ENCODE assay signal across 8 cellular contexts in the genomic region with DNA sequence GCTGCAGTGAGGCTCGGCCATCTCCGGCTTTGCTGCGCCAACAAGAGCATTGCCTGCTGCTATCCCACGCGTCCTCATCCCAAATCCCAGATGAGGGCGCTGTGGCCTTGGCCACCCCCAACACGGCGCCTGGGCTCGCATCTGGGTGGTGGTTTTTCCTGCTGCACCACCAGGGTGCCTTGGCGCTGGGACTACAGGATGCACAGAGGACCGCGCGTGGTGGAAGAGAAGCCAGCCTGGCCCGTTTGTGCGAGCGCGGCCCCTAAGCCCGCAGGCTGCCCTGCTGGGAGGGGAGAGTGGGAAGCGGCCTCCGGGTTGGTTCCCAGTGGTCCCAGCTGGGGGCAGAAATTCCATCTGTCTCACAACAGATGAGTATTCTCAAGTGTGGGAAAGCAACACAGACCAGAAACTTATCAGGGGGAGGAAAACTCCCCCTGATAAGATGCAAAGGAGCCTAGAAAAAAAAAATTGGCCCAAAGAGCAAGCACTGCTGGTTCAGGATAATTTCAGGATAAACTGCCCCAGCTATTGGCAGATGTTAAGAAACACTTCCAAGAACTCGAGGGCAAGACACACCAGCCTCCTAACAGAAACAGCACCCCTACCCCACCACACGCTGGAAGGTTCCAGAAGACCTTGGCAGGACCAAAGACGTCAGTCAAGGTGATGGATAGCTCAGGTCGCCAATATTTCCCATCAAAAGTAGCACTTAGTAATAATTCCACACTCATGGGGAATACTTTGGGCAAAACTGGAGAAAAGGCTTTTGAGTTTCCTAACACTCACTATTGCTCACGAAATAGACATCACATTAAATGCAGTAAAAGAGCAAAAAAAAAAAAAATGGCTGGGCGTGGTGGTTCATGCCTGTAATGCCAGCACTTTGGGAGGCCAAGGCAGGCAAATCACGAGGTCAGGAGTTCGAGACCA.
DNase-seq lines count a peak whose midpoint lies in the region; ATAC-seq, FAIRE-seq and TF ChIP-seq lines count a peak whose summit lies in the region.

No MANE protein-coding gene starts in this region.

- H2AK5ac ChIP-seq in trophoblast cell (ENCODE audit: low read length) = no peak overlapping the region

- ATAC-seq in activated T-cell treated with anti-CD3 and anti-CD28 coated beads, Interleukin-2, amount 50 U/mL, for 4 hours = no peak

- H3K27ac ChIP-seq in SK-N-SH (ENCODE audit: low read depth in 2 of 2, low read length in 1 of 2) = no peak overlapping the region
- no peak overlapping the region for H3K27ac ChIP-seq in cardiac muscle cell
- H3K27ac ChIP-seq in trophoblast cell (ENCODE audit: low read depth, low read length) = no peak overlapping the region
- H3K27ac ChIP-seq in RWPE1 = no peak overlapping the region

- H3K23ac ChIP-seq in trophoblast cell (ENCODE audit: low read length) = no peak overlapping the region

- no peaks in the 10 kb centered on the region for H3K79me2 ChIP-seq in SK-N-SH (ENCODE audit: insufficient read depth)
- H3K79me2 ChIP-seq in trophoblast cell (ENCODE audit: control insufficient read depth, insufficient read depth, low read length, poor library complexity) = peaks cover 2% of the 10 kb centered on the region

- CTCF ChIA-PET in SK-N-SH (lab: Yijun Ruan, JAX) (interaction anchor here (0.6 to 8.1 kb wide), 35 partner anchors 10 to 226 kb away, joined by 3 to 122 read pairs (median 5); no protein-coding TSS in a partner anchor), RWPE1 (lab: Yijun Ruan, JAX) (interaction anchor here (0.7 kb wide), 1 partner anchor 158 kb away, joined by 3 read pairs; no protein-coding TSS in a partner anchor)

- H3F3A ChIP-seq in SK-N-SH (replicated peaks; ENCODE audit: insufficient read depth) = peaks cover 17% of the 10 kb centered on the region

- TF ChIP-seq EP300 in SK-N-SH (IDR thresholded peaks at IDR 0.05; ENCODE audit: borderline replicate concordance in 1 of 2, low read depth in 1 of 2, low read length in 1 of 2) = 0 out of 4 replicates have a peak, but pooled peaks of 1 of the 2 experiments have one; percentile 8

- no peak overlapping the region for H3K18ac ChIP-seq in trophoblast cell (ENCODE audit: low read length)

- no peaks in the 10 kb centered on the region for H3K4me1 Mint-ChIP-seq in activated T-cell treated with anti-CD3 and anti-CD28 coated beads, Interleukin-2, amount 50 U/mL, for 4 hours (ENCODE audit: low read depth)

- H4K8ac ChIP-seq in trophoblast cell (ENCODE audit: low read depth, low read length) = no peak overlapping the region

- H3K4me3 Mint-ChIP-seq in activated T-cell treated with anti-CD3 and anti-CD28 coated beads, Interleukin-2, amount 50 U/mL, for 4 hours = no peak overlapping the region

- no peaks in the 10 kb centered on the region for H3K9me2 ChIP-seq in SK-N-SH

- DNase-seq in D721Med (ENCODE audit: insufficient read length, low spot score) (no peak), SK-N-SH (peak; percentile 83), cardiac muscle cell (ENCODE audit: low read depth in 1 of 2, low spot score in 1 of 2) (peak; percentile 80 to 98), trophoblast cell (peak; percentile 54 to 58), middle frontal gyrus (ENCODE audit: extremely low spot score, low spot score) (no peak), RWPE1 (ENCODE audit: low spot score) (no peak)
- DNase-seq in NK-92 treated with Interleukin-12 subunit alpha and Interleukin-12 subunit beta, amount 100 ng/mL, for 24 hours (lab: John Stamatoyannopoulos, UW) = no peak
- no peak for DNase-seq in activated T-cell treated with anti-CD3 and anti-CD28 coated beads, Interleukin-2, amount 50 U/mL, for 4 hours

- WGBS in SK-N-SH (ENCODE audit: low lambda C conversion rate) = 87% methylated on average over 28 of the region's 28 CpGs
- WGBS in trophoblast cell (ENCODE audit: extremely low coverage, insufficient coverage, insufficient read length) = no CpG with 5 or more reads among the region's 28 CpGs

- peak; percentile 67 for TF ChIP-seq CTCF in D721Med (IDR thresholded peaks at IDR 0.05; ENCODE audit: insufficient read depth, missing control alignments)
- TF ChIP-seq CTCF in SK-N-SH (IDR thresholded peaks at IDR 0.05) = peak; percentile 50
- peak; percentile 79 for TF ChIP-seq CTCF in cardiac muscle cell (IDR thresholded peaks at IDR 0.05; ENCODE audit: low read depth, low read length)
- TF ChIP-seq CTCF in RWPE1 (conservative IDR thresholded peaks at IDR 0.05; ENCODE audit: low read depth) = no peak; the same call in 1 of the 2 replicates

- no peak overlapping the region for H3K4me2 ChIP-seq in SK-N-SH
- H3K4me2 ChIP-seq in trophoblast cell (ENCODE audit: low read length) = no peak overlapping the region

- H3K14ac ChIP-seq in trophoblast cell (ENCODE audit: low read length) = no peak overlapping the region

- H3K36me3 ChIP-seq in SK-N-SH (replicated peaks in 1 of 2; ENCODE audit: control insufficient read depth in 1 of 2, insufficient read depth in 2 of 2, low read length in 1 of 2) (no peaks in the 10 kb centered on the region), cardiac muscle cell (no peaks in the 10 kb centered on the region), trophoblast cell (ENCODE audit: control insufficient read depth in 1 of 2, insufficient read depth in 2 of 2, low read length in 2 of 2) (no peaks in the 10 kb centered on the region)

- peak; percentile 75 for TF ChIP-seq RAD21 in SK-N-SH (IDR thresholded peaks at IDR 0.05; ENCODE audit: low read length)

- H3K4me1 ChIP-seq in SK-N-SH (ENCODE audit: control insufficient read depth in 1 of 2, insufficient read depth in 2 of 2, low read depth in 1 of 2, low read length in 1 of 2) (peaks cover 14 to 44% of the 10 kb centered on the region in 2 experiments; a peak in 2 of 4 replicates), cardiac muscle cell (ENCODE audit: low read depth) (no peaks in the 10 kb centered on the region), trophoblast cell (ENCODE audit: control insufficient read depth in 1 of 2, insufficient read depth in 2 of 2, low read length in 2 of 2) (peaks cover 34 to 39% of the 10 kb centered on the region in 2 experiments)

- H3K4me3 ChIP-seq in SK-N-SH (ENCODE audit: low read depth in 2 of 2, low read length in 1 of 2) = no peak overlapping the region
- H3K4me3 ChIP-seq in cardiac muscle cell = no peak overlapping the region
- H3K4me3 ChIP-seq in trophoblast cell (ENCODE audit: low read depth, low read length) = no peak overlapping the region

- H2AFZ ChIP-seq in SK-N-SH (ENCODE audit: low read depth) (no peak overlapping the region), trophoblast cell (ENCODE audit: insufficient read depth, low read length, poor library complexity) (no peak overlapping the region)

- H3K36me3 Mint-ChIP-seq in activated T-cell treated with anti-CD3 and anti-CD28 coated beads, Interleukin-2, amount 50 U/mL, for 4 hours (ENCODE audit: insufficient read depth) = no peaks in the 10 kb centered on the region

- peaks cover 21% of the 10 kb centered on the region for H3K27me3 Mint-ChIP-seq in activated T-cell treated with anti-CD3 and anti-CD28 coated beads, Interleukin-2, amount 50 U/mL, for 4 hours (ENCODE audit: low read depth)

- H3K27me3 ChIP-seq in SK-N-SH (ENCODE audit: insufficient read depth) (no peaks in the 10 kb centered on the region), cardiac muscle cell (no peaks in the 10 kb centered on the region), trophoblast cell (ENCODE audit: insufficient read depth, low read length) (no peaks in the 10 kb centered on the region)

- no peaks in the 10 kb centered on the region for H3K9me3 Mint-ChIP-seq in activated T-cell treated with anti-CD3 and anti-CD28 coated beads, Interleukin-2, amount 50 U/mL, for 4 hours

- no peaks in the 10 kb centered on the region for H3K9me3 ChIP-seq in SK-N-SH
- no peaks in the 10 kb centered on the region for H3K9me3 ChIP-seq in cardiac muscle cell (ENCODE audit: low read depth)
- peaks cover 19% of the 10 kb centered on the region for H3K9me3 ChIP-seq in trophoblast cell (ENCODE audit: insufficient read depth, low read depth, low read length)

- H2BK120ac ChIP-seq in trophoblast cell (ENCODE audit: insufficient read depth, low read length, poor library complexity) = peak overlapping the region; percentile 39

- no peak overlapping the region for H2BK5ac ChIP-seq in trophoblast cell (ENCODE audit: low read depth, low read length, poor library complexity)

- H4K91ac ChIP-seq in trophoblast cell (ENCODE audit: low read depth, low read length) = peak overlapping the region; percentile 51

- no peak for FAIRE-seq in D721Med (lab: Jason Lieb, UNC)

- H3K4ac ChIP-seq in trophoblast cell (ENCODE audit: low read depth, low read length) = no peak overlapping the region

- no peak overlapping the region for H2BK12ac ChIP-seq in trophoblast cell (ENCODE audit: low read length)

- no peaks in the 10 kb centered on the region for H4K20me1 ChIP-seq in SK-N-SH (ENCODE audit: insufficient read depth)

- H4K12ac ChIP-seq in trophoblast cell (ENCODE audit: low read depth, low read length) = no peak overlapping the region

- H3K79me1 ChIP-seq in trophoblast cell (ENCODE audit: low read length) = peaks cover 3% of the 10 kb centered on the region

- POLR2A ChIA-PET in SK-N-SH (lab: Yijun Ruan, JAX) (interaction anchor here (0.7 to 2.1 kb wide), 5 partner anchors 33 to 159 kb away, joined by 3 to 5 read pairs (median 5); no protein-coding TSS in a partner anchor), RWPE1 (lab: Yijun Ruan, JAX; ENCODE audit: low non-redundant PET) (no interaction called here)

- H3K9ac ChIP-seq in SK-N-SH (no peak overlapping the region), trophoblast cell (ENCODE audit: low read length) (no peak overlapping the region)

TF ChIP-seq in SK-N-SH, 30 proteins besides CTCF, POLR2A, EP300 and RAD21 (continues in another document):
- TF ChIP-seq, protein P1, sequence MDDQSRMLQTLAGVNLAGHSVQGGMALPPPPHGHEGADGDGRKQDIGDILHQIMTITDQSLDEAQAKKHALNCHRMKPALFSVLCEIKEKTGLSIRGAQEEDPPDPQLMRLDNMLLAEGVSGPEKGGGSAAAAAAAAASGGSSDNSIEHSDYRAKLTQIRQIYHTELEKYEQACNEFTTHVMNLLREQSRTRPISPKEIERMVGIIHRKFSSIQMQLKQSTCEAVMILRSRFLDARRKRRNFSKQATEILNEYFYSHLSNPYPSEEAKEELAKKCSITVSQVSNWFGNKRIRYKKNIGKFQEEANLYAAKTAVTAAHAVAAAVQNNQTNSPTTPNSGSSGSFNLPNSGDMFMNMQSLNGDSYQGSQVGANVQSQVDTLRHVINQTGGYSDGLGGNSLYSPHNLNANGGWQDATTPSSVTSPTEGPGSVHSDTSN (IDR thresholded peaks at IDR 0.05) = no peak
- TF ChIP-seq YY1 (IDR thresholded peaks at IDR 0.05; ENCODE audit: low read depth) = no peak
- TF ChIP-seq USF2 (IDR thresholded peaks at IDR 0.05; ENCODE audit: borderline replicate concordance, low read depth, low read length) = no peak
- TF ChIP-seq FOSL2 (IDR thresholded peaks at IDR 0.05; ENCODE audit: borderline replicate concordance, low read depth) = no peak

Comparison
In these comparisons a context has a peak if more than half of its experiments do, and no peak if none do; other contexts are left out.
1. DNase-seq: peak in SK-N-SH (single experiment), cardiac muscle cell (2 of 2) and trophoblast cell (2 of 2); none in D721Med (single experiment), NK-92 treated with Interleukin-12 subunit alpha and Interleukin-12 subunit beta, amount 100 ng/mL, for 24 hours (single experiment), middle frontal gyrus (single experiment), RWPE1 (single experiment) and activated T-cell treated with anti-CD3 and anti-CD28 coated beads, Interleukin-2, amount 50 U/mL, for 4 hours (single experiment).